Comparison of ENCODE assay signal across 21 cellular contexts in genomic region chr3:64668582-64669510, GRCh38. TPM values are rescaled to one million over a fixed set of nuclear protein-coding genes. Genes with fewer than 3 reads are reported as not detected.
DNase-seq lines count a peak whose midpoint lies in the region; ATAC-seq, FAIRE-seq and TF ChIP-seq lines count a peak whose summit lies in the region.
"Had no signal": no experiment of that assay in that cellular context is flagged by ENCODE, and none has a peak within 500 bp of the region (broad histone marks: within the 10 kb centered on the region; RNA-seq: fewer than 3 reads in every experiment).

No MANE protein-coding gene starts in this region.

- peak in 3 of 4 donors; percentile 22 to 41 (median 29) for ATAC-seq in heart left ventricle
- ATAC-seq in Right ventricle myocardium superior (ENCODE audit: poor library complexity) = no peak
- peak; percentile 48 for ATAC-seq in sciatic nerve
- ATAC-seq in aorta (ENCODE audit: low FRiP score) = no peak
- ATAC-seq in HG02678 (IDR thresholded peaks at IDR 0.05; ENCODE audit: unreplicated experiment) = no peak

- H3K9me3 ChIP-seq in heart left ventricle (no peaks in the 10 kb centered on the region), kidney (ENCODE audit: control insufficient read depth in 1 of 2, low read length in 2 of 2) (no peaks in the 10 kb centered on the region), aorta (ENCODE audit: control insufficient read depth, low read length) (no peaks in the 10 kb centered on the region), endodermal cell (ENCODE audit: control insufficient read depth, low read length) (peaks cover 12% of the 10 kb centered on the region)
- H3K9me3 ChIP-seq: BLaER1, neutrophil had no signal

- no peaks in the 10 kb centered on the region for H3K27me3 Mint-ChIP-seq in endodermal cell (ENCODE audit: insufficient read depth)
- H3K27me3 Mint-ChIP-seq: type B pancreatic cell had no signal

- TF ChIP-seq CTCF in heart left ventricle (IDR thresholded peaks at IDR 0.05) (no peak), kidney (IDR thresholded peaks at IDR 0.05; ENCODE audit: borderline replicate concordance, extremely low read depth, insufficient read depth) (no peak), endodermal cell (conservative IDR thresholded peaks at IDR 0.05) (no peak)

- H3K4me3 ChIP-seq in heart left ventricle (peak overlapping the region in 2 of 12 donors; percentile 1 to 16), kidney (ENCODE audit: low read length in 2 of 2) (no peak overlapping the region), aorta (ENCODE audit: low read length in 2 of 2) (no peak overlapping the region), endodermal cell (ENCODE audit: low read length) (no peak overlapping the region)
- H3K4me3 ChIP-seq: BLaER1 had no signal

- H3K9ac ChIP-seq in kidney (ENCODE audit: low read length in 2 of 2) = peak overlapping the region; percentile 11 to 24
- H3K9ac ChIP-seq in endodermal cell (ENCODE audit: extremely low read depth, low read length, poor library complexity, severe bottlenecking) = no peak overlapping the region
- H3K9ac ChIP-seq: BLaER1 had no signal

- no peak for FAIRE-seq in kidney (lab: Jason Lieb, UNC)
- FAIRE-seq: H54 had no signal

- peaks cover 2% of the 10 kb centered on the region for H3K9me3 Mint-ChIP-seq in endodermal cell
- H3K9me3 Mint-ChIP-seq: type B pancreatic cell had no signal

- H3K36me3 ChIP-seq in heart left ventricle (peaks cover 0 to 11% (median 0%) of the 10 kb centered on the region in 9 donors), kidney (ENCODE audit: control insufficient read depth in 1 of 2, insufficient read depth in 2 of 2, low read length in 2 of 2) (peaks cover 4 to 6% of the 10 kb centered on the region in 2 donors), aorta (ENCODE audit: control insufficient read depth in 1 of 2, insufficient read depth in 2 of 2, low read length in 1 of 2) (no peaks in the 10 kb centered on the region), endodermal cell (ENCODE audit: control insufficient read depth, insufficient read depth, low read length) (no peaks in the 10 kb centered on the region)
- H3K36me3 ChIP-seq: BLaER1, neutrophil had no signal

- no peak overlapping the region for H3K27ac Mint-ChIP-seq in endodermal cell
- H3K27ac Mint-ChIP-seq: type B pancreatic cell had no signal

- WGBS in heart left ventricle, 4 donors = 52 to 65% (median 62%) methylated on average over 10 of the region's 10 CpGs
- WGBS in aorta, 2 donors = 72 to 91% methylated on average over 10 of the region's 10 CpGs
- WGBS in endodermal cell (ENCODE audit: insufficient coverage in 1 of 2, insufficient read length in 1 of 2), 2 experiments = 85 to 86% methylated on average over 8 to 10 of the region's 10 CpGs

- no peaks in the 10 kb centered on the region for H3K27me3 ChIP-seq in heart left ventricle
- H3K27me3 ChIP-seq in aorta (ENCODE audit: control insufficient read depth in 1 of 2, insufficient read depth in 2 of 2, low read length in 1 of 2) = no peaks in the 10 kb centered on the region
- no peaks in the 10 kb centered on the region for H3K27me3 ChIP-seq in endodermal cell (ENCODE audit: control insufficient read depth, insufficient read depth, low read length, poor library complexity, severe bottlenecking)
- H3K27me3 ChIP-seq: BLaER1, neutrophil had no signal

- peaks cover 0 to 50% (median 22%) of the 10 kb centered on the region in 12 donors for H3K4me1 ChIP-seq in heart left ventricle
- peaks cover 14 to 46% of the 10 kb centered on the region in 2 donors for H3K4me1 ChIP-seq in kidney (ENCODE audit: control insufficient read depth in 1 of 2, insufficient read depth in 1 of 2, low read depth in 1 of 2, low read length in 2 of 2)
- peaks cover 3 to 7% of the 10 kb centered on the region in 2 donors for H3K4me1 ChIP-seq in aorta (ENCODE audit: control insufficient read depth in 1 of 2, insufficient read depth in 2 of 2, low read length in 2 of 2)
- H3K4me1 ChIP-seq in endodermal cell (ENCODE audit: control insufficient read depth, insufficient read depth, low read length) = peaks cover 3% of the 10 kb centered on the region
- H3K4me1 ChIP-seq: BLaER1 had no signal

- peaks cover 13% of the 10 kb centered on the region for H3K4me1 Mint-ChIP-seq in endodermal cell

- no peak overlapping the region for H3K4me3 Mint-ChIP-seq in endodermal cell
- H3K4me3 Mint-ChIP-seq: type B pancreatic cell had no signal

- DNase-seq in heart left ventricle (no peak), Right ventricle myocardium superior (no peak), kidney (peak; percentile 56), sciatic nerve (ENCODE audit: low spot score) (no peak), aorta (no peak), HT-29 (ENCODE audit: low spot score) (no peak), endodermal cell (no peak)
- DNase-seq: activated CD4-positive, alpha-beta T cell treated with anti-CD3 and anti-CD28 coated beads for 48 hours; activated effector memory CD4-positive, alpha-beta T cell treated with Interleukin-2 at 50 U/mL for 16 hours; cerebellar nuclear complex; kidney glomerular epithelial cell; NCI-H1105; NCI-H2081; NCI-H446 treated with DMSO at 0.1 percent for 48 hours; NK-92 treated with Interleukin-12 subunit alpha and Interleukin-12 subunit beta, amount 100 ng/mL, for 24 hours; retina had no signal

- intact Hi-C loops in heart left ventricle (cut with DNase I) = no loop called here
- intact Hi-C loops in Right ventricle myocardium superior (cut with DNase I) = loop anchor here (10.0 kb wide), 1 partner anchor 134 kb away; no protein-coding TSS in a partner anchor
- intact Hi-C loops in kidney (cut with DNase I) = no loop called here
- intact Hi-C loops in sciatic nerve (cut with DNase I) = no loop called here
- intact Hi-C loops in aorta (cut with DNase I) = no loop called here

- H3K36me3 Mint-ChIP-seq in endodermal cell (ENCODE audit: low read depth) = no peaks in the 10 kb centered on the region

- H3K27ac ChIP-seq in heart left ventricle (peak overlapping the region in 11 of 12 donors; percentile 15 to 75 (median 46)), kidney (ENCODE audit: low read depth in 2 of 2, low read length in 2 of 2) (peak overlapping the region; percentile 68 to 74), aorta (ENCODE audit: low read depth in 1 of 2, low read length in 2 of 2) (peak overlapping the region; percentile 22 to 31), endodermal cell (ENCODE audit: low read depth, low read length) (no peak overlapping the region)
- H3K27ac ChIP-seq: BLaER1, neutrophil had no signal

- TF ChIP-seq POLR2A in heart left ventricle (IDR thresholded peaks at IDR 0.05) = no peak

RNA-seq across cellular contexts. Expression of gene ADAMTS9, which starts 19.0 kb away (rescaled TPM):
- total RNA-seq in heart left ventricle = 10 to 100 TPM; 11.3 to 74.4 (median 18.8) TPM
- 10 to 100 TPM; 12.1 to 25.2 TPM for polyA plus RNA-seq in heart left ventricle
- 15.4 TPM for total RNA-seq in Right ventricle myocardium superior
- total RNA-seq in kidney = 117 TPM
- polyA plus RNA-seq in kidney (ENCODE audit: insufficient read depth, low read depth, low replicate concordance) = 25.0 TPM
- 185 TPM for total RNA-seq in sciatic nerve
- total RNA-seq in aorta = 100 to 1,000 TPM; 161 to 212 TPM
- 10 to 100 TPM in 1 of 2 donors, 1 to 10 TPM in 1; 7.0 to 21.9 TPM for polyA plus RNA-seq in aorta
- 0.05 TPM in 1 of 2 replicates, not detected in the other for total RNA-seq in HT-29 (2014; rRNA removed; shearing (Covaris generic))
- 10 to 100 TPM; 16.1 to 38.0 TPM for total RNA-seq in endodermal cell
- polyA plus RNA-seq in endodermal cell (2013, experiment 1 of 2) = 15.5 TPM
- 16.4 TPM for polyA plus RNA-seq in endodermal cell (2013, experiment 2 of 2)

Comparison
In these comparisons a context has a peak if more than half of its experiments do, and no peak if none do; other contexts are left out.
1. ATAC-seq: peak in heart left ventricle (3 of 4) and sciatic nerve (single experiment); none in Right ventricle myocardium superior (single experiment), aorta (single experiment) and HG02678 (single experiment).
2. RNA of gene ADAMTS9, which starts 19.0 kb away (total RNA-seq): 161 to 212 TPM in aorta, 185 TPM in sciatic nerve (single experiment), 117 TPM in kidney (single experiment), 16.1 to 38.0 TPM in endodermal cell, 11.3 to 74.4 TPM in heart left ventricle and 15.4 TPM in Right ventricle myocardium superior (single experiment); 0.05 TPM in HT-29; every median in the first group is over 10 times any median in the second.